Comparison of ENCODE assay signal across 11 cellular contexts in the genomic region with DNA sequence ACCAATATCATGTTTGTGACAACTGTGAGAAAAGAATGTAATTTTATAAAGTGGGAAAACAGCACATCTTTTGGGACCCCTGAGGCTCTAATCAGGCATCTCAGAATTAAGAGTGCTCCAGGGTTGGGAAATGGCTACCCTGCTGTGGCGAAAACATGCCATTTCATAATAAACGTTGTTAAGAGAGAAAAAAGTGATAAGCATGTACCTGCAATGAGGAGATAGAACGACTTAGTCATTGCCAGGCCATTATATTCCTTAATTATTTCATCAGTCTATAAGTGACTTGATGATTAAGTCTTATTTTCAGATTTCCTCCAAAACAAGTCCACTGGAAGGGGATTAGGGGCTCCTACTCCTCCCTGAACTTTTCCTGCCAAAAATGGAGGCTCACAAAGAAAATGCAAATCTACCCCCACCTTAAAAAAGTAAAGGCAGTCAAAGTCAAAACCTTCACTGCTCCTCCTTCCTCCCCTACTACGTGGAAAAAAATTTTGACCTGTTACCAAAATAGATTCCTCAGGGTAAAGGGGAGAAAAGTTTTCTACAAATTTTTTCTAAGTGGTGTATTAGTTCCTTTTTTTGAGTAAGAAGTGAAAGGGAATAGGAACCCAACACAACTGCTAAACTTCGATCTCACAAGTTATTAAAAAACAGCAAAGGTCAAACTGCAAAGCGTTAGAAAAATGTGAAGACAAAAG. TPM values are rescaled to one million over a fixed set of nuclear protein-coding genes. Genes with fewer than 3 reads are reported as not detected.
DNase-seq lines count a peak whose midpoint lies in the region; ATAC-seq, FAIRE-seq and TF ChIP-seq lines count a peak whose summit lies in the region.
"Not testable (repeated sequence)": the region's sequence is repeated elsewhere in the genome, so short reads cannot be mapped to it uniquely, and the experiment has no call there.
"Had no signal": no experiment of that assay in that cellular context is flagged by ENCODE, and none has a peak within 500 bp of the region (broad histone marks: within the 10 kb centered on the region; RNA-seq: fewer than 3 reads in every experiment).

No MANE protein-coding gene starts in this region.

- BruUV-seq in HepG2 (replicated peaks; lab: Mats Ljungman, UMichigan), result not testable (repeated sequence)

- not testable (repeated sequence) for TF ChIP-seq POLR2A in GM12891 (IDR thresholded peaks at IDR 0.05; ENCODE audit: low read depth, low read length); HepG2 (IDR thresholded peaks at IDR 0.05; ENCODE audit: insufficient read depth in 1 of 2, low read depth in 2 of 2, low read length in 2 of 2)

- WGBS in HepG2 (ENCODE audit: low lambda C conversion rate), result 75% methylated on average over 6 of the region's 6 CpGs
- 46 to 56% (median 56%) methylated on average over 6 of the region's 6 CpGs for WGBS in psoas muscle, 3 donors

- H4K20me1 ChIP-seq in BLaER1, result peaks cover 51% of the 10 kb centered on the region
- H4K20me1 ChIP-seq in HepG2 (ENCODE audit: insufficient read depth, low read length), result not testable (repeated sequence)

- H3K4me2 ChIP-seq in BLaER1, result peak overlapping the region; percentile 69
- not testable (repeated sequence) for H3K4me2 ChIP-seq in HepG2 (ENCODE audit: low read depth, low read length)

- not testable (repeated sequence) for ATAC-seq in RWPE2 (ENCODE audit: low read depth); activated T-cell treated with anti-CD3 and anti-CD28 coated beads, Interleukin-2, amount 50 U/mL, for 72 hours (replicated peaks in 1 of 2); HepG2; psoas muscle

- not testable (repeated sequence) for H3K27me3 Mint-ChIP-seq in activated T-cell treated with anti-CD3 and anti-CD28 coated beads, Interleukin-2, amount 50 U/mL, for 72 hours (ENCODE audit: low read depth)
- H3K27me3 Mint-ChIP-seq in endothelial cell (ENCODE audit: unreplicated experiment), result peaks cover 13% of the 10 kb centered on the region

- not testable (repeated sequence) for H3K4me3 ChIP-seq in BLaER1; RWPE2 (ENCODE audit: severe bottlenecking); HepG2 (replicated peaks in 1 of 3; ENCODE audit: insufficient read depth in 1 of 3, low read depth in 2 of 3, low read length in 3 of 3)
- peak overlapping the region; percentile 32 for H3K4me3 ChIP-seq in psoas muscle

- H3K27me3 ChIP-seq in BLaER1, result peaks cover 53% of the 10 kb centered on the region
- not testable (repeated sequence) for H3K27me3 ChIP-seq in RWPE2 (ENCODE audit: insufficient read depth, poor library complexity, severe bottlenecking); HepG2 (ENCODE audit: control insufficient read depth in 1 of 2, insufficient read depth in 2 of 2, low read length in 2 of 2); psoas muscle (ENCODE audit: insufficient read depth in 3 of 3, low read length in 2 of 3)

- FAIRE-seq in GM12891 (lab: Jason Lieb, UNC), result peak; percentile 5
- peak; percentile 21 for FAIRE-seq in HepG2 (lab: Jason Lieb, UNC)

- not testable (repeated sequence) for DNase-seq in GM12891 (ENCODE audit: insufficient read length, low spot score); RWPE2 (ENCODE audit: low spot score); activated T-cell treated with anti-CD3 and anti-CD28 coated beads, Interleukin-2, amount 50 U/mL, for 72 hours; endothelial cell (ENCODE audit: low spot score); HepG2 (ENCODE audit: low spot score); psoas muscle

- not testable (repeated sequence) for TF ChIP-seq RAD21 in HepG2 (CRISPR knock-in tag; IDR thresholded peaks at IDR 0.05)

- intact Hi-C loops in HepG2 (cut with micrococcal nuclease; ENCODE audit: unreplicated experiment), result not testable (repeated sequence)
- intact Hi-C loops in psoas muscle (cut with DNase I), result loop anchor here in 1 of 2 donors (10.0 kb wide), 1 partner anchor 110 kb away; a partner anchor contains a TSS

- not testable (repeated sequence) for H3K36me3 ChIP-seq in BLaER1; KOPT-K1 (ENCODE audit: insufficient read depth, low read length); RWPE2 (ENCODE audit: low read depth); HepG2 (replicated peaks in 1 of 2; ENCODE audit: control insufficient read depth in 1 of 2, insufficient read depth in 2 of 2, low read length in 2 of 2); psoas muscle (ENCODE audit: insufficient read depth in 1 of 2, low read depth in 1 of 2)

- POLR2A ChIA-PET in HepG2 (lab: Yijun Ruan, JAX), result not testable (repeated sequence)

- peak overlapping the region; percentile 83 to 84 for H3K4me3 Mint-ChIP-seq in activated T-cell treated with anti-CD3 and anti-CD28 coated beads, Interleukin-2, amount 50 U/mL, for 72 hours
- peak overlapping the region; percentile 28 for H3K4me3 Mint-ChIP-seq in endothelial cell (ENCODE audit: unreplicated experiment)

- TF ChIP-seq CTCF in RWPE2 (IDR thresholded peaks at IDR 0.05; ENCODE audit: poor library complexity, severe bottlenecking); endothelial cell (IDR thresholded peaks at IDR 0.05; ENCODE audit: unreplicated experiment); HepG2 (CRISPR knock-in tag; IDR thresholded peaks at IDR 0.05); psoas muscle (IDR thresholded peaks at IDR 0.05): not testable (repeated sequence)

- not testable (repeated sequence) for H3K9me3 ChIP-seq in BLaER1; KOPT-K1 (ENCODE audit: insufficient read depth, low read length, poor library complexity, severe bottlenecking); RWPE2 (ENCODE audit: severe bottlenecking); HepG2 (ENCODE audit: low read length); psoas muscle

- peak overlapping the region; percentile 82 for H3K27ac Mint-ChIP-seq in activated T-cell treated with anti-CD3 and anti-CD28 coated beads, Interleukin-2, amount 50 U/mL, for 72 hours
- peak overlapping the region; percentile 58 for H3K27ac Mint-ChIP-seq in endothelial cell (ENCODE audit: unreplicated experiment)

- not testable (repeated sequence) for TF ChIP-seq EP300 in HepG2 (IDR thresholded peaks at IDR 0.05; ENCODE audit: low read depth in 2 of 2, low read length in 2 of 2); HepG2 (CRISPR knock-in tag; IDR thresholded peaks at IDR 0.05; ENCODE audit: borderline replicate concordance)

- H3K4me1 ChIP-seq in BLaER1, result peaks cover 33% of the 10 kb centered on the region
- H3K4me1 ChIP-seq in RWPE2 (ENCODE audit: insufficient read depth, poor library complexity, severe bottlenecking), result peaks cover 17% of the 10 kb centered on the region
- H3K4me1 ChIP-seq in HepG2 (ENCODE audit: insufficient read depth, low read length), result peaks cover 32% of the 10 kb centered on the region
- H3K4me1 ChIP-seq in psoas muscle, result peaks cover 17% of the 10 kb centered on the region

- peaks cover 59% of the 10 kb centered on the region for H3K4me1 Mint-ChIP-seq in activated T-cell treated with anti-CD3 and anti-CD28 coated beads, Interleukin-2, amount 50 U/mL, for 72 hours (ENCODE audit: low read depth)
- H3K4me1 Mint-ChIP-seq in endothelial cell (ENCODE audit: unreplicated experiment), result peaks cover 44% of the 10 kb centered on the region

- in situ Hi-C loops in HepG2 (cut with HindIII; ENCODE audit: extremely low pct_ligation_motif_present, low pct_unique_long_range_greater_than_20kb), result not testable (repeated sequence)

- not testable (repeated sequence) for H3K36me3 Mint-ChIP-seq in activated T-cell treated with anti-CD3 and anti-CD28 coated beads, Interleukin-2, amount 50 U/mL, for 72 hours (ENCODE audit: insufficient read depth in 2 of 2); endothelial cell (ENCODE audit: low read depth, unreplicated experiment)

- H3K9me3 Mint-ChIP-seq in activated T-cell treated with anti-CD3 and anti-CD28 coated beads, Interleukin-2, amount 50 U/mL, for 72 hours; endothelial cell (ENCODE audit: unreplicated experiment): not testable (repeated sequence)

- H3K79me2 ChIP-seq in HepG2 (ENCODE audit: insufficient read depth, low read length), result peaks cover 27% of the 10 kb centered on the region

- CTCF ChIA-PET in HepG2 (lab: Yijun Ruan, JAX; ENCODE audit: low intra/inter-chr PET ratio, low total read pairs), result not testable (repeated sequence)

- 0 out of 2 replicates have a peak overlapping the region, but pooled peaks have one; percentile 48 for H3K9ac ChIP-seq in BLaER1
- not testable (repeated sequence) for H3K9ac ChIP-seq in HepG2 (ENCODE audit: insufficient read depth, low read depth, low read length)

- H3K27ac ChIP-seq in BLaER1, result 0 out of 2 replicates have a peak overlapping the region, but pooled peaks have one; percentile 38
- peak overlapping the region; percentile 52 for H3K27ac ChIP-seq in KOPT-K1 (ENCODE audit: low read depth, low read length, poor library complexity, severe bottlenecking)
- peak overlapping the region; percentile 64 for H3K27ac ChIP-seq in RWPE2 (ENCODE audit: poor library complexity, severe bottlenecking)
- H3K27ac ChIP-seq in HepG2 (ENCODE audit: extremely low read length, insufficient read depth, low read length); psoas muscle: not testable (repeated sequence)

- H2AFZ ChIP-seq in HepG2 (ENCODE audit: low read length), result not testable (repeated sequence)

RNA-seq across cellular contexts. Expression of a gene that starts 59.9 kb away (rescaled TPM):
- not detected for polyA plus RNA-seq in GM12891 (2012; ENCODE audit: low read depth, missing spikeins)
- total RNA-seq in activated T-cell treated with anti-CD3 and anti-CD28 coated beads, Interleukin-2, amount 50 U/mL, for 72 hours, result not detected
- 0.21 TPM for total RNA-seq in endothelial cell (ENCODE audit: unreplicated experiment)
- total RNA-seq in HepG2 (2016; rRNA removed; fragmentation: Illumina TruSeq; extraction: Trizol), result not detected in 2 replicates
- not detected in 2 replicates for total RNA-seq in HepG2 (2016; cell fraction: cytosol; rRNA removed; fragmentation: Illumina TruSeq; extraction: Trizol; ENCODE audit: low read depth)
- total RNA-seq in HepG2 (2016; cell fraction: insoluble cytoplasmic fraction; rRNA removed; fragmentation: Illumina TruSeq; extraction: Trizol), result not detected in 2 replicates
- total RNA-seq in HepG2 (2016; cell fraction: membrane; rRNA removed; fragmentation: Illumina TruSeq; extraction: Trizol), result not detected in 2 replicates
- total RNA-seq in HepG2 (2016; cell fraction: nucleus; rRNA removed; fragmentation: Illumina TruSeq; extraction: Trizol), result not detected in 2 replicates
- polyA plus RNA-seq in HepG2 (2011; rRNA removed), result not detected in 2 replicates
- polyA plus RNA-seq in HepG2 (2011; cell fraction: cytosol; rRNA removed), result 0.03 TPM in 1 of 2 replicates, not detected in the other
- not detected in 2 replicates for polyA plus RNA-seq in HepG2 (2011; cell fraction: nucleus; rRNA removed)
- not detected in 2 replicates for polyA plus RNA-seq in HepG2 (2012)
- not detected in 2 replicates for polyA plus RNA-seq in HepG2 (2016; cell fraction: cytosol; fragmentation: Illumina TruSeq; extraction: Trizol; ENCODE audit: low read depth)
- polyA plus RNA-seq in HepG2 (2016; cell fraction: insoluble cytoplasmic fraction; fragmentation: Illumina TruSeq; extraction: Trizol; ENCODE audit: low read depth), result not detected in 2 replicates
- not detected in 2 replicates for polyA plus RNA-seq in HepG2 (2016; cell fraction: membrane; fragmentation: Illumina TruSeq; extraction: Trizol; ENCODE audit: low read depth)
- not detected in 2 replicates for polyA plus RNA-seq in HepG2 (2016; cell fraction: nucleus; fragmentation: Illumina TruSeq; extraction: Trizol; ENCODE audit: insufficient read depth, low read depth)
- polyA minus RNA-seq in HepG2 (2011; rRNA and poly(A)+ RNA removed; ENCODE audit: low replicate concordance), result not detected in 2 replicates
- not detected in 2 replicates for polyA minus RNA-seq in HepG2 (2011; cell fraction: cytosol; rRNA and poly(A)+ RNA removed)
- polyA minus RNA-seq in HepG2 (2011; cell fraction: nucleus; rRNA and poly(A)+ RNA removed), result not detected in 2 replicates
- not detected for total RNA-seq in psoas muscle
- under 1 TPM in 1 of 3 donors, not detected in 2; 0.01 TPM for polyA plus RNA-seq in psoas muscle
- total RNA-seq: mesenteric fat pad, skeletal muscle tissue, ureter had no signal
